In genomic region chr14:103716899-103717411, GRCh38 we compare ENCODE assay signal across 9 cellular contexts. TPM values are rescaled to one million over a fixed set of nuclear protein-coding genes. Genes with fewer than 3 reads are reported as not detected.
DNase-seq lines count a peak whose midpoint lies in the region; ATAC-seq, FAIRE-seq and TF ChIP-seq lines count a peak whose summit lies in the region.
"Had no signal": no experiment of that assay in that cellular context is flagged by ENCODE, and none has a peak within 500 bp of the region (broad histone marks: within the 10 kb centered on the region; RNA-seq: fewer than 3 reads in every experiment).

No MANE protein-coding gene starts in this region.

- no peak for FAIRE-seq in RCC 7860 (lab: Jason Lieb, UNC)
- FAIRE-seq: GM19239 had no signal

- peaks cover 30% of the 10 kb centered on the region for H3K4me1 ChIP-seq in RWPE2 (ENCODE audit: insufficient read depth, poor library complexity, severe bottlenecking)

- TF ChIP-seq CTCF in GM06990 (IDR thresholded peaks at IDR 0.05; ENCODE audit: insufficient read depth, low read length, poor library complexity, severe bottlenecking) = no peak
- TF ChIP-seq CTCF in RWPE2 (IDR thresholded peaks at IDR 0.05; ENCODE audit: poor library complexity, severe bottlenecking) = no peak
- no peak for TF ChIP-seq CTCF in epithelial cell of proximal tubule (conservative IDR thresholded peaks at IDR 0.05; ENCODE audit: low read depth, low read length)
- no peak for TF ChIP-seq CTCF in retinal pigment epithelial cell (conservative IDR thresholded peaks at IDR 0.05; ENCODE audit: low read depth, low read length)

- H3K9me3 ChIP-seq in RWPE2 (ENCODE audit: severe bottlenecking) = no peaks in the 10 kb centered on the region

- H3K27me3 ChIP-seq in GM06990 (replicated peaks; ENCODE audit: control insufficient read depth, insufficient read depth, low read length) = no peaks in the 10 kb centered on the region
- H3K27me3 ChIP-seq in RWPE2 (ENCODE audit: insufficient read depth, poor library complexity, severe bottlenecking) = no peaks in the 10 kb centered on the region

- H3K36me3 ChIP-seq in GM06990 (ENCODE audit: control insufficient read depth, insufficient read depth, low read length) = peaks cover 3% of the 10 kb centered on the region
- H3K36me3 ChIP-seq in RWPE2 (ENCODE audit: low read depth) = peaks cover 27% of the 10 kb centered on the region

- DNase-seq in GM06990 (ENCODE audit: extremely low read depth, insufficient read length) = no peak
- no peak for DNase-seq in RWPE2 (ENCODE audit: low spot score)
- DNase-seq in epithelial cell of proximal tubule (ENCODE audit: low read depth) = no peak
- no peak for DNase-seq in retinal pigment epithelial cell (ENCODE audit: low read depth)
- DNase-seq in RCC 7860 (ENCODE audit: low spot score) = no peak
- no peak for DNase-seq in NCI-H226
- no peak for DNase-seq in inferior parietal cortex (ENCODE audit: extremely low spot score)
- no peak for DNase-seq in KG1 (lab: John Stamatoyannopoulos, UW)

- ATAC-seq in RWPE2 (ENCODE audit: low read depth) = no peak

- no peak overlapping the region for H3K27ac ChIP-seq in RWPE2 (ENCODE audit: poor library complexity, severe bottlenecking)

- H3K4me3 ChIP-seq in GM06990 (replicated peaks; ENCODE audit: low read depth, low read length) = peak overlapping the region; percentile 79
- peak overlapping the region; percentile 77 for H3K4me3 ChIP-seq in RWPE2 (ENCODE audit: severe bottlenecking)
- peak overlapping the region; percentile 85 for H3K4me3 ChIP-seq in epithelial cell of proximal tubule (ENCODE audit: low read depth, low read length)
- peak overlapping the region; percentile 64 for H3K4me3 ChIP-seq in retinal pigment epithelial cell (ENCODE audit: low read length)

RNA-seq across cellular contexts. Expression of gene ZFYVE21, which starts 1.3 kb away (rescaled TPM):
- 74.1 and 110 TPM in 2 replicates for total RNA-seq in epithelial cell of proximal tubule

RNA-seq across cellular contexts. Expression of gene XRCC3, which starts 1.7 kb away (rescaled TPM):
- 32.5 and 55.0 TPM in 2 replicates for total RNA-seq in epithelial cell of proximal tubule
